8 cellular contexts compared by ENCODE assay signal in genomic region chr11:67118801-67119576, GRCh38. TPM values are rescaled to one million over a fixed set of nuclear protein-coding genes. Genes with fewer than 3 reads are reported as not detected.
A peak's percentile ranks its signal among the peaks of the same experiment; 100 is the strongest.
DNase-seq lines count a peak whose midpoint lies in the region; ATAC-seq, FAIRE-seq and TF ChIP-seq lines count a peak whose summit lies in the region.

TSS of gene KDM2A (plus strand) at chr11:67119263. CDS start at chr11:67121317, 2,054 bp downstream.

- FAIRE-seq in kidney (lab: Jason Lieb, UNC) = no peak

- H3K36me3 ChIP-seq in kidney (ENCODE audit: control insufficient read depth in 1 of 2, insufficient read depth in 2 of 2, low read length in 2 of 2) = peaks cover 0 to 2% of the 10 kb centered on the region in 2 donors

- peak within 1 kb of the TSS; percentile 91 for H3K4me3 ChIP-seq in kidney (ENCODE audit: low read length in 2 of 2)

- peak; percentile 57 for ATAC-seq in HG03439 (IDR thresholded peaks at IDR 0.05; ENCODE audit: unreplicated experiment)

- peak within 1 kb of the TSS; percentile 73 to 91 for H3K9ac ChIP-seq in kidney (ENCODE audit: low read length in 2 of 2)

- no peaks in the 10 kb centered on the region for H3K9me3 ChIP-seq in kidney (ENCODE audit: control insufficient read depth in 1 of 2, low read length in 2 of 2)

- peaks cover 0 to 3% of the 10 kb centered on the region in 2 donors for H3K4me1 ChIP-seq in kidney (ENCODE audit: control insufficient read depth in 1 of 2, insufficient read depth in 1 of 2, low read depth in 1 of 2, low read length in 2 of 2)

- intact Hi-C loops in kidney (cut with DNase I) = no loop called here

- DNase-seq in AG20443 (ENCODE audit: low spot score) = peak; percentile 100
- DNase-seq in GM19238 (ENCODE audit: insufficient read length, low spot score) = peak; percentile 99
- DNase-seq in NCI-H510A (lab: John Stamatoyannopoulos, UW) = peak; percentile 99
- peak; percentile 97 to 98 for DNase-seq in activated CD4-positive, alpha-beta T cell treated with anti-CD3 and anti-CD28 coated beads for 24 hours (ENCODE audit: low read depth in 2 of 2)
- DNase-seq in cerebellum (ENCODE audit: low spot score) = peak; percentile 100
- peak; percentile 100 for DNase-seq in kidney
- DNase-seq in stimulated activated CD4-positive, alpha-beta T cell treated with anti-CD3 and anti-CD28 coated beads, Interleukin-15, amount 100 ng/mL, for 1 hour (ENCODE audit: low read depth in 1 of 2, low spot score in 1 of 2) = peak; percentile 98

- peak; percentile 40 for TF ChIP-seq CTCF in kidney (IDR thresholded peaks at IDR 0.05; ENCODE audit: borderline replicate concordance, extremely low read depth, insufficient read depth)

- peak within 1 kb of the TSS; percentile 91 to 97 for H3K27ac ChIP-seq in kidney (ENCODE audit: low read depth in 2 of 2, low read length in 2 of 2)

RNA-seq across cellular contexts. Expression of gene KDM2A, which starts in this region (rescaled TPM):
- total RNA-seq in cerebellum = 63.9 TPM
- total RNA-seq in kidney = 82.6 TPM
- 16.2 TPM for polyA plus RNA-seq in kidney (ENCODE audit: insufficient read depth, low read depth, low replicate concordance)

Comparison
In these comparisons a context has a peak if more than half of its experiments do, and no peak if none do; other contexts are left out.
1. Peak in every context shown above with its lines: DNase-seq, ATAC-seq, H3K4me3 ChIP-seq and H3K27ac ChIP-seq.